Comparison of ENCODE assay signal across 8 cellular contexts in the genomic region with DNA sequence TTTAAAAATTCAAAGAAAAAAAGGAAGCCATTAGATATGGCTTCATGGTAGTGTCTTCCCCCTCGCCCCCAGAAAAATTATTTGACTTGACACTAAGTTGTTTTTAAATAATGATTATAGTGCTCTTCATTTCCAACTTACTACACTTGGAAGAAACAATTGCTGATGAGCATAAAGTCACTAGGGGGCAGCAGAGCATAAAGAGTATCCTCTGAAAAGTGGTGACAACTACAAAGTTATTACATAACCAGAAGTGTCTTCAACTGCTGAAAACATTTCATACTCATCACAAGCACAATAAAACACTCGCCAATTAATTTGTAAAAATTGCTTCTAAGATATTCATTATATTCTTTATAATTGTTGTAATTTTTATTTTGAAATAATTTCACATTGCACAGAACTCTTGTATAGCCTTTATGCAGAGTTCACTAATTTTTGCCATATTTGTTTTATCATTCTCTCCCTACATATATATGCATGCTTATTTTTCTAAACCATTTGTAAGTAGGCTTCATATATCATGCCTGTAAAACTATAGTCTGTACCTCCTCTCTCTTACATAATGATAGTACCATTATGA. TPM values are rescaled to one million over a fixed set of nuclear protein-coding genes. Genes with fewer than 3 reads are reported as not detected.
DNase-seq lines count a peak whose midpoint lies in the region; ATAC-seq, FAIRE-seq and TF ChIP-seq lines count a peak whose summit lies in the region.

No MANE protein-coding gene starts in this region.

- H3K9me3 Mint-ChIP-seq in activated T-cell treated with anti-CD3 and anti-CD28 coated beads, Interleukin-2, amount 50 U/mL, for 4 hours: no peaks in the 10 kb centered on the region

- no peak overlapping the region for H3K4me3 Mint-ChIP-seq in activated T-cell treated with anti-CD3 and anti-CD28 coated beads, Interleukin-2, amount 50 U/mL, for 4 hours

- H3K4me1 ChIP-seq in uterus: no peaks in the 10 kb centered on the region

- intact Hi-C loops in uterus (cut with DNase I; ENCODE audit: low total_unique reads): loop anchor here (5.0 kb wide), 1 partner anchor 91 kb away; no protein-coding TSS in a partner anchor

- no peaks in the 10 kb centered on the region for H3K36me3 ChIP-seq in uterus

- H3K27me3 Mint-ChIP-seq in activated T-cell treated with anti-CD3 and anti-CD28 coated beads, Interleukin-2, amount 50 U/mL, for 4 hours (ENCODE audit: low read depth): no peaks in the 10 kb centered on the region

- H3K27ac ChIP-seq in uterus: no peak overlapping the region

- peak; percentile 77 to 90 (median 82) for TF ChIP-seq CTCF in uterus (IDR thresholded peaks at IDR 0.05)

- TF ChIP-seq POLR2A in GM12891 (IDR thresholded peaks at IDR 0.05; ENCODE audit: low read depth, low read length) (no peak), uterus (IDR thresholded peaks at IDR 0.05) (no peak)

- FAIRE-seq in A204.1 (lab: Jason Lieb, UNC): peak; percentile 98
- peak; percentile 38 for FAIRE-seq in GM12891 (lab: Jason Lieb, UNC)
- FAIRE-seq in HTR-8/SVneo (lab: Jason Lieb, UNC): peak; percentile 54

- H3K9me3 ChIP-seq in uterus: no peaks in the 10 kb centered on the region

- DNase-seq in GM12891 (ENCODE audit: insufficient read length, low spot score) (peak; percentile 17), HTR-8/SVneo (ENCODE audit: insufficient read length, low spot score) (peak; percentile 69), NOMO-1 treated with dmso at 0.1 percent for 144 hours (lab: John Stamatoyannopoulos, UW; ENCODE audit: unreplicated experiment) (peak; percentile 19), fibroblast of the conjunctiva (ENCODE audit: low read depth) (peak; percentile 48), nucleus accumbens (lab: John Stamatoyannopoulos, UW) (peak in 32 of 56 donors; percentile 2 to 82 (median 30)), uterus (peak; percentile 21 to 73)
- DNase-seq in activated T-cell treated with anti-CD3 and anti-CD28 coated beads, Interleukin-2, amount 50 U/mL, for 4 hours: peak; percentile 46

- H3K36me3 Mint-ChIP-seq in activated T-cell treated with anti-CD3 and anti-CD28 coated beads, Interleukin-2, amount 50 U/mL, for 4 hours (ENCODE audit: insufficient read depth): no peaks in the 10 kb centered on the region

- no peak for ATAC-seq in activated T-cell treated with anti-CD3 and anti-CD28 coated beads, Interleukin-2, amount 50 U/mL, for 4 hours

- no peak overlapping the region for H3K4me3 ChIP-seq in uterus

- no peaks in the 10 kb centered on the region for H3K27me3 ChIP-seq in uterus

- no peaks in the 10 kb centered on the region for H3K4me1 Mint-ChIP-seq in activated T-cell treated with anti-CD3 and anti-CD28 coated beads, Interleukin-2, amount 50 U/mL, for 4 hours (ENCODE audit: low read depth)

TF ChIP-seq in GM12891, 5 proteins besides CTCF, POLR2A, EP300 and RAD21:
- TF ChIP-seq POLR2AphosphoS5 (IDR thresholded peaks at IDR 0.05; ENCODE audit: low read depth, low read length): no peak
- no peak for TF ChIP-seq SPI1 (IDR thresholded peaks at IDR 0.05; ENCODE audit: low read depth, low read length)
- TF ChIP-seq PAX5 (IDR thresholded peaks at IDR 0.05; ENCODE audit: insufficient read depth, low read length, severe bottlenecking): no peak
- TF ChIP-seq POU2F2 (IDR thresholded peaks at IDR 0.05; ENCODE audit: low read depth, low read length): no peak
- TF ChIP-seq TAF1 (IDR thresholded peaks at IDR 0.05; ENCODE audit: low read depth, low read length): no peak

RNA-seq across cellular contexts. Expression of a gene that starts 54.9 kb away (rescaled TPM):
- 0.94 TPM for polyA plus RNA-seq in GM12891 (2012; ENCODE audit: low read depth, missing spikeins)
- 1 to 10 TPM; 6.5 to 7.3 (median 6.8) TPM for total RNA-seq in activated T-cell treated with anti-CD3 and anti-CD28 coated beads, Interleukin-2, amount 50 U/mL, for 4 hours
- total RNA-seq in uterus: 100 to 1,000 TPM in 1 of 4 donors, 10 to 100 TPM in 3; 14.1 to 107 (median 38.5) TPM

Comparison
In these comparisons a context has a peak if more than half of its experiments do, and no peak if none do; other contexts are left out.
1. DNase-seq: peak in every context shown above with its lines; median percentile 69 in HTR-8/SVneo; 48 in fibroblast of the conjunctiva; 47 in uterus; 46 in activated T-cell treated with anti-CD3 and anti-CD28 coated beads, Interleukin-2, amount 50 U/mL, for 4 hours; 30 in nucleus accumbens; 19 in NOMO-1 treated with dmso at 0.1 percent for 144 hours; 17 in GM12891.